In genomic region chr7:84060000-84060399, GRCh38 we compare ENCODE assay signal across 24 cellular contexts.
DNase-seq lines count a peak whose midpoint lies in the region; ATAC-seq, FAIRE-seq and TF ChIP-seq lines count a peak whose summit lies in the region.
"Had no signal": no experiment of that assay in that cellular context is flagged by ENCODE, and none has a peak within 500 bp of the region (broad histone marks: within the 10 kb centered on the region; RNA-seq: fewer than 3 reads in every experiment).

No MANE protein-coding gene starts in this region.

- POLR2A ChIA-PET in PC-3 (lab: Charles Lee; ENCODE audit: unreplicated experiment): interaction anchor here (0.6 kb wide), 2 partner anchors 35 to 44 kb away, joined by 3 read pairs; no protein-coding TSS in a partner anchor

- peaks cover 59% of the 10 kb centered on the region for H3K4me1 ChIP-seq in PC-3 (ENCODE audit: insufficient read depth, low read length)
- H3K4me1 ChIP-seq: BE2C, HAP-1 had no signal

- H3K27ac ChIP-seq in PC-3 (ENCODE audit: low read length): peak overlapping the region; percentile 93
- H3K27ac ChIP-seq: 22Rv1 had no signal

- H3K4me1 Mint-ChIP-seq in mesothelial cell of epicardium: peaks cover 40% of the 10 kb centered on the region

- H3F3A ChIP-seq in PC-3 (ENCODE audit: low read length, unreplicated experiment): peaks cover 6% of the 10 kb centered on the region

- BruUV-seq in PC-3 (replicated peaks; lab: Mats Ljungman, UMichigan): no TSS peak

- H3K9me2 ChIP-seq in PC-3 (replicated peaks; ENCODE audit: low read length): no peaks in the 10 kb centered on the region

- H3K4me3 ChIP-seq in PC-3 (ENCODE audit: low read length) (no peak overlapping the region), bronchial epithelial cell (ENCODE audit: low read depth, low read length) (no peak overlapping the region)
- H3K4me3 ChIP-seq: GM12878, HAP-1 had no signal

- peak overlapping the region; percentile 66 for H3K4me2 ChIP-seq in PC-3 (ENCODE audit: low read length)

- DNase-seq in DMS53 (lab: John Stamatoyannopoulos, UW): peak; percentile 45
- DNase-seq in DMS53 treated with DMSO at 0.1 percent for 48 hours (lab: John Stamatoyannopoulos, UW; ENCODE audit: unreplicated experiment): no peak
- peak; percentile 62 for DNase-seq in PC-3
- peak; percentile 52 for DNase-seq in bronchial epithelial cell (ENCODE audit: low read depth)
- DNase-seq in mesothelial cell of epicardium (ENCODE audit: low spot score in 2 of 2, unreplicated experiment in 2 of 2): no peak
- DNase-seq in SKM-1 (lab: John Stamatoyannopoulos, UW; ENCODE audit: unreplicated experiment): no peak
- DNase-seq in frontal cortex (ENCODE audit: low spot score in 2 of 2): no peak
- DNase-seq: BE2C; Caco-2; CD4-positive, alpha-beta T cell; DMS153; KBM-7; MV-4-11; NCI-H187; NCI-H345; NCI-H526; RPMI8226; SIG-M5 had no signal

- CTCF ChIA-PET in PC-3 (lab: Charles Lee): no interaction called here

- H3K4me3 Mint-ChIP-seq in mesothelial cell of epicardium: no peak overlapping the region
- H3K4me3 Mint-ChIP-seq: CD4-positive, alpha-beta T cell; T-helper 1 cell treated with Interleukin-12 subunit alpha and Interleukin-12 subunit beta and Interleukin-4 antibody, amounts not matched to agents 30 μg/mL and 1 μg/mL, for 36 hours had no signal

- H3K27ac Mint-ChIP-seq in mesothelial cell of epicardium: peak overlapping the region; percentile 86
- H3K27ac Mint-ChIP-seq: CD4-positive, alpha-beta T cell; T-helper 1 cell treated with Interleukin-12 subunit alpha and Interleukin-12 subunit beta and Interleukin-4 antibody, amounts not matched to agents 30 μg/mL and 1 μg/mL, for 36 hours had no signal

- H3K9me3 ChIP-seq in PC-3 (ENCODE audit: low read length): no peaks in the 10 kb centered on the region
- H3K9me3 ChIP-seq: BE2C, HAP-1 had no signal

- H3K27me3 Mint-ChIP-seq in mesothelial cell of epicardium (ENCODE audit: low read depth): no peaks in the 10 kb centered on the region
- H3K27me3 Mint-ChIP-seq: CD4-positive, alpha-beta T cell had no signal

- no peak overlapping the region for H2AFZ ChIP-seq in PC-3 (ENCODE audit: low read length)

- ATAC-seq in PC-3 (no peak), HG03159 (IDR thresholded peaks at IDR 0.05; ENCODE audit: unreplicated experiment) (no peak)
- ATAC-seq: GM12878 had no signal

- no peaks in the 10 kb centered on the region for H3K79me2 ChIP-seq in PC-3 (ENCODE audit: low read length)

- no peak for TF ChIP-seq CTCF in PC-3 (conservative IDR thresholded peaks at IDR 0.05; ENCODE audit: low read depth, low read length)
- TF ChIP-seq CTCF in bronchial epithelial cell (IDR thresholded peaks at IDR 0.05; ENCODE audit: insufficient read depth, low read length, severe bottlenecking): no peak
- TF ChIP-seq CTCF in mesothelial cell of epicardium (IDR thresholded peaks at IDR 0.05; ENCODE audit: unreplicated experiment): no peak

- peaks cover 10% of the 10 kb centered on the region for H3K36me3 Mint-ChIP-seq in mesothelial cell of epicardium

- FAIRE-seq in bronchial epithelial cell (lab: Jason Lieb, UNC): no peak
- FAIRE-seq in frontal cortex (lab: Jason Lieb, UNC): no peak
- FAIRE-seq: GM12878, GM19239 had no signal

- no peaks in the 10 kb centered on the region for H3K9me3 Mint-ChIP-seq in mesothelial cell of epicardium
- H3K9me3 Mint-ChIP-seq: CD4-positive, alpha-beta T cell; T-helper 1 cell treated with Interleukin-12 subunit alpha and Interleukin-12 subunit beta and Interleukin-4 antibody, amounts not matched to agents 30 μg/mL and 1 μg/mL, for 36 hours had no signal

- H3K27me3 ChIP-seq in PC-3 (ENCODE audit: low read length): no peaks in the 10 kb centered on the region
- no peaks in the 10 kb centered on the region for H3K27me3 ChIP-seq in bronchial epithelial cell (ENCODE audit: control insufficient read depth, insufficient read depth, low read length)
- H3K27me3 ChIP-seq: BE2C had no signal

- no peaks in the 10 kb centered on the region for H4K20me1 ChIP-seq in PC-3 (ENCODE audit: low read length)

- 0 out of 2 replicates have a peak, but pooled peaks cover 2% of the 10 kb centered on the region for H3K36me3 ChIP-seq in PC-3 (ENCODE audit: low read depth, low read length)
- H3K36me3 ChIP-seq in bronchial epithelial cell (ENCODE audit: control insufficient read depth, insufficient read depth, low read length): no peaks in the 10 kb centered on the region
- H3K36me3 ChIP-seq: BE2C, HAP-1 had no signal

- peak overlapping the region; percentile 73 for H3K9ac ChIP-seq in PC-3 (ENCODE audit: low read length)

- intact Hi-C loops in PC-3 (cut with micrococcal nuclease): loop anchor here (2.0 to 5.0 kb wide), 3 partner anchors 37 to 129 kb away; no protein-coding TSS in a partner anchor

Comparison
In these comparisons a context has a peak if more than half of its experiments do, and no peak if none do; other contexts are left out.
1. DNase-seq: peak in DMS53 (single experiment), PC-3 (single experiment) and bronchial epithelial cell (single experiment); none in DMS53 treated with DMSO at 0.1 percent for 48 hours (single experiment), mesothelial cell of epicardium (0 of 2), SKM-1 (single experiment) and frontal cortex (0 of 2).